In the genomic region with DNA sequence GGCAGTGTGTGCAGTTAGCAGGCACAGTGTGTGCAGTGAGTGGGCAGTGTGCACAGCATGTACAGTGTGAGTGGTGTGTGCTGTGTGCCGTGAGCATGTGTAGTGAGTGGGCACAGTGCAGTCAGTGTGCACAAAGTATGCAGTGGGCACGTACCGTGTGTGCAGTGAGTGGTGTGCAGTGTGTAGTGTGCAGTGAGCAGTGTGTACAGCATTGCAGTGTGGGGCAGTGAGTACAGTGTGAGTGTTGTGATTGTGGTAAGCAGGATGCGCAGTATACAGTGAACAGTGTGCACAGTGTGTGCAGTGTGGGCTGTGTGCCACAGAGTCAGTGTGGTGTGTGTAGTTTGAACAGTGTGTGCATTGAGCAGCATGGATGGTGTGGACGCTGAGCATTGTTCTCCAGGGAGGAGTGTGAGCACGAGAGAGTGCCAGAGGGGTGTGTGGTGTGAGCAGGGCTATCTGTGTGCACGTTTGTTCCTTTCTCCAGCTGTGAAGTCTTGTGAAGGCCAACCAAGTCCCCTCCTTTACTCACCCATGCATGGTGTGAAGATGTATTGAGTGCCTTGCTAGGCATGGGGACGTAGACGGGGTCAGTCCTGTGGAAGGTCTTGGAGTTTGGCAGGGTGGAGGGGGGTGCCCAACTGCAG, we compare ENCODE assay signal across 8 cellular contexts. TPM values are rescaled to one million over a fixed set of nuclear protein-coding genes. Genes with fewer than 3 reads are reported as not detected.
DNase-seq lines count a peak whose midpoint lies in the region; ATAC-seq and TF ChIP-seq lines count a peak whose summit lies in the region.

No MANE protein-coding gene starts in this region.

- H3K4me1 Mint-ChIP-seq in MCF 10A (ENCODE audit: insufficient read depth, unreplicated experiment) = peaks cover 6% of the 10 kb centered on the region

- BruUV-seq in MCF 10A (replicated peaks; lab: Mats Ljungman, UMichigan) = no TSS peak

- DNase-seq in breast epithelium (ENCODE audit: low spot score in 2 of 2) (no peak), MCF 10A (ENCODE audit: unreplicated experiment) (no peak), cardiac fibroblast (ENCODE audit: low read depth in 2 of 2) (no peak), middle frontal gyrus (ENCODE audit: extremely low spot score, low spot score) (no peak)
- no peak for DNase-seq in stimulated activated CD8-positive, alpha-beta memory T cell treated with anti-CD3 and anti-CD28 coated beads, Interleukin-4, amount 100 ng/mL, for 48 hours

- intact Hi-C loops in breast epithelium (cut with DNase I; ENCODE audit: low total_unique reads) (no loop called here), MCF 10A (cut with micrococcal nuclease) (no loop called here)

- 87 to 88% methylated on average over 5 to 8 of the region's 9 CpGs for WGBS in mesodermal cell (ENCODE audit: insufficient coverage in 2 of 2), 2 experiments
- 78% methylated on average over 9 of the region's 9 CpGs for WGBS in urinary bladder

- H3K4me3 Mint-ChIP-seq in MCF 10A (ENCODE audit: unreplicated experiment) = no peak overlapping the region

- no peak overlapping the region for H3K27ac Mint-ChIP-seq in MCF 10A (ENCODE audit: low read depth, unreplicated experiment)

- no peak for ATAC-seq in GM18909 (IDR thresholded peaks at IDR 0.05; ENCODE audit: poor library complexity, unreplicated experiment)

- no peaks in the 10 kb centered on the region for H3K27me3 ChIP-seq in breast epithelium

- H3K9me3 Mint-ChIP-seq in MCF 10A (ENCODE audit: unreplicated experiment) = no peaks in the 10 kb centered on the region

- H3K9me3 ChIP-seq in breast epithelium (no peaks in the 10 kb centered on the region), mesodermal cell (ENCODE audit: control insufficient read depth, low read length) (no peaks in the 10 kb centered on the region)

- H3K4me3 ChIP-seq in breast epithelium (peak overlapping the region; percentile 36 to 69 (median 56)), cardiac fibroblast (replicated peaks in 1 of 2; ENCODE audit: low read depth in 2 of 2, low read length in 2 of 2) (peak overlapping the region; percentile 43 to 50), mesodermal cell (ENCODE audit: extremely low read depth, insufficient read depth, low read length, poor library complexity, severe bottlenecking) (peak overlapping the region; percentile 55), urinary bladder (ENCODE audit: low read depth, low read length) (peak overlapping the region; percentile 59)

- H3K36me3 ChIP-seq in breast epithelium (no peaks in the 10 kb centered on the region), mesodermal cell (ENCODE audit: control insufficient read depth, insufficient read depth, low read length) (peaks cover 26% of the 10 kb centered on the region), urinary bladder (ENCODE audit: insufficient read depth) (no peaks in the 10 kb centered on the region)

- H3K36me3 Mint-ChIP-seq in MCF 10A (ENCODE audit: insufficient read depth, unreplicated experiment) = no peaks in the 10 kb centered on the region

- H3K4me1 ChIP-seq in breast epithelium (peaks cover 6% of the 10 kb centered on the region in 2 donors), mesodermal cell (ENCODE audit: control insufficient read depth, insufficient read depth, low read length, poor library complexity, severe bottlenecking) (peaks cover 8% of the 10 kb centered on the region), urinary bladder (ENCODE audit: insufficient read depth) (no peaks in the 10 kb centered on the region)

- CTCF ChIA-PET in MCF 10A (lab: Yijun Ruan, JAX) = interaction anchor here (3.6 kb wide), 1 partner anchor 16 kb away, joined by 14 read pairs; no protein-coding TSS in a partner anchor

- no peak overlapping the region for H3K27ac ChIP-seq in breast epithelium
- no peak overlapping the region for H3K27ac ChIP-seq in mesodermal cell (ENCODE audit: low read depth, low read length, severe bottlenecking)
- H3K27ac ChIP-seq in urinary bladder (ENCODE audit: low read depth) = no peak overlapping the region

- no peak for TF ChIP-seq CTCF in breast epithelium (IDR thresholded peaks at IDR 0.05)
- no peak for TF ChIP-seq CTCF in MCF 10A (IDR thresholded peaks at IDR 0.05; ENCODE audit: unreplicated experiment)
- no peak for TF ChIP-seq CTCF in cardiac fibroblast (IDR thresholded peaks at IDR 0.05; ENCODE audit: low read depth, low read length)

- POLR2A ChIA-PET in MCF 10A (lab: Yijun Ruan, JAX) = no interaction called here

- no peak for TF ChIP-seq POLR2A in breast epithelium (IDR thresholded peaks at IDR 0.05)

- H3K27me3 Mint-ChIP-seq in MCF 10A (ENCODE audit: insufficient read depth, unreplicated experiment) = peaks cover 27% of the 10 kb centered on the region

RNA-seq across cellular contexts. Expression of a gene that starts 3.1 kb away (rescaled TPM):
- total RNA-seq in breast epithelium (10 to 100 TPM in 1 of 3 donors, 1 to 10 TPM in 2; 4.8 to 28.8 (median 5.9) TPM), MCF 10A (2022) (1.2 and 1.9 TPM in 2 replicates), urinary bladder (8.1 TPM)
- 25.5 TPM for polyA plus RNA-seq in mesodermal cell (2013, experiment 1 of 2)
- polyA plus RNA-seq in mesodermal cell (2013, experiment 2 of 2) = 17.5 TPM
- polyA plus RNA-seq in urinary bladder = 18.5 TPM

RNA-seq across cellular contexts. Expression of a gene that starts 47.7 kb away (rescaled TPM):
- total RNA-seq in breast epithelium = 10 to 100 TPM; 23.8 to 39.0 (median 36.3) TPM
- total RNA-seq in MCF 10A (2022) = 21.3 and 22.0 TPM in 2 replicates
- polyA plus RNA-seq in mesodermal cell (2013, experiment 1 of 2) = 28.3 TPM
- 25.1 TPM for polyA plus RNA-seq in mesodermal cell (2013, experiment 2 of 2)
- 8.7 TPM for total RNA-seq in urinary bladder
- 36.3 TPM for polyA plus RNA-seq in urinary bladder
